7 cellular contexts compared by ENCODE assay signal in genomic region chr1:48488721-48489120, GRCh38.
"Had no signal": no experiment of that assay in that cellular context is flagged by ENCODE, and none has a peak within 500 bp of the region (broad histone marks: within the 10 kb centered on the region; RNA-seq: fewer than 3 reads in every experiment).

No MANE protein-coding gene starts in this region.

- FAIRE-seq: HTR-8/SVneo had no signal

- DNase-seq: GOT3, H7, KBM-7 had no signal

- H3K9me3 ChIP-seq: HAP-1 had no signal

- H3K4me3 ChIP-seq: HAP-1 had no signal

- H3K27ac ChIP-seq: KMS-11 had no signal

- H3K36me3 ChIP-seq: HAP-1 had no signal

- ATAC-seq: HCT116 had no signal

- H3K9ac ChIP-seq: KMS-11 had no signal

- H3K4me2 ChIP-seq: KMS-11 had no signal

- H3K4me1 ChIP-seq: HAP-1 had no signal
